In genomic region chr3:52454235-52454937, GRCh38 we compare ENCODE assay signal across 8 cellular contexts. TPM values are rescaled to one million over a fixed set of nuclear protein-coding genes. Genes with fewer than 3 reads are reported as not detected.
A peak's percentile ranks its signal among the peaks of the same experiment; 100 is the strongest.
DNase-seq lines count a peak whose midpoint lies in the region; FAIRE-seq and TF ChIP-seq lines count a peak whose summit lies in the region.

No MANE protein-coding gene starts in this region.

- H3K27me3 Mint-ChIP-seq in astrocyte (ENCODE audit: low read depth, unreplicated experiment), result no peaks in the 10 kb centered on the region

- peaks cover 27% of the 10 kb centered on the region for H3K4me1 ChIP-seq in astrocyte (ENCODE audit: insufficient read depth, low read length)
- peaks cover 11% of the 10 kb centered on the region for H3K4me1 ChIP-seq in mesendoderm (ENCODE audit: control insufficient read depth, low read depth, low read length)
- peaks cover 13 to 33% (median 20%) of the 10 kb centered on the region in 4 donors for H3K4me1 ChIP-seq in transverse colon

- peak overlapping the region; percentile 59 for H3K27ac Mint-ChIP-seq in astrocyte (ENCODE audit: unreplicated experiment)

- H3K79me2 ChIP-seq in astrocyte (ENCODE audit: insufficient read depth, low read length) (peaks cover 39% of the 10 kb centered on the region), mesendoderm (ENCODE audit: control insufficient read depth, insufficient read depth, low read length) (peaks cover 18% of the 10 kb centered on the region)

- TF ChIP-seq CTCF in astrocyte (IDR thresholded peaks at IDR 0.05; ENCODE audit: insufficient read depth, low read depth, low read length) (no peak), transverse colon (IDR thresholded peaks at IDR 0.05) (no peak)

- H2AFZ ChIP-seq in astrocyte (ENCODE audit: low read depth, low read length), result no peak overlapping the region

- peaks cover 8% of the 10 kb centered on the region for H3K36me3 Mint-ChIP-seq in astrocyte (ENCODE audit: low read depth, unreplicated experiment)

- no CpG with 5 or more reads among the region's 8 CpGs for WGBS in mesendoderm (ENCODE audit: extremely low coverage, insufficient coverage, low lambda C conversion rate)
- 0 to 48% methylated on average over 1 to 8 of the region's 8 CpGs for WGBS in transverse colon (ENCODE audit: low coverage in 1 of 2), 2 donors

- H3K27ac ChIP-seq in astrocyte (ENCODE audit: low read depth, low read length) (no peak overlapping the region), mesendoderm (ENCODE audit: low read depth, low read length) (no peak overlapping the region), transverse colon (peak overlapping the region; percentile 88 to 92 (median 90))

- no peak overlapping the region for H2BK120ac ChIP-seq in mesendoderm (ENCODE audit: low read depth, low read length)

- peak overlapping the region; percentile 88 for H3K56ac ChIP-seq in mesendoderm (ENCODE audit: low read length)

- H2BK15ac ChIP-seq in mesendoderm (replicated peaks; ENCODE audit: low read depth), result no peak overlapping the region

- H3K36me3 ChIP-seq in astrocyte (ENCODE audit: insufficient read depth, low read length) (peaks cover 18% of the 10 kb centered on the region), mesendoderm (ENCODE audit: control insufficient read depth, insufficient read depth, low read length) (peaks cover 2% of the 10 kb centered on the region), transverse colon (peaks cover 0 to 12% (median 0%) of the 10 kb centered on the region in 4 donors)

- H2AK5ac ChIP-seq in mesendoderm (ENCODE audit: low read length), result no peak overlapping the region

- H3K4ac ChIP-seq in mesendoderm (ENCODE audit: low read depth, low read length), result no peak overlapping the region

- no peak for FAIRE-seq in astrocyte (lab: Jason Lieb, UNC)

- no peaks in the 10 kb centered on the region for H3K9me3 Mint-ChIP-seq in astrocyte (ENCODE audit: unreplicated experiment)

- H4K8ac ChIP-seq in mesendoderm (ENCODE audit: low read depth, low read length), result no peak overlapping the region

- H4K20me1 ChIP-seq in astrocyte (ENCODE audit: insufficient read depth, low read length), result peaks cover 31% of the 10 kb centered on the region

- no peaks in the 10 kb centered on the region for H3K9me3 ChIP-seq in astrocyte (ENCODE audit: insufficient read depth, low read depth, low read length)
- H3K9me3 ChIP-seq in transverse colon, result no peaks in the 10 kb centered on the region

- no peak for TF ChIP-seq EP300 in transverse colon (IDR thresholded peaks at IDR 0.05; ENCODE audit: low read depth)

- H3K79me1 ChIP-seq in mesendoderm (ENCODE audit: low read length), result peaks cover 20% of the 10 kb centered on the region

- H3K9ac ChIP-seq in astrocyte (ENCODE audit: low read length) (peak overlapping the region; percentile 91), mesendoderm (ENCODE audit: low read length) (no peak overlapping the region)

- H3K27me3 ChIP-seq in astrocyte (ENCODE audit: insufficient read depth, low read length) (no peaks in the 10 kb centered on the region), mesendoderm (ENCODE audit: insufficient read depth, low read length, poor library complexity) (no peaks in the 10 kb centered on the region), transverse colon (no peaks in the 10 kb centered on the region)

- H3K4me3 ChIP-seq in astrocyte (ENCODE audit: insufficient read depth, low read depth, low read length) (no peak overlapping the region), mesendoderm (ENCODE audit: low read length) (no peak overlapping the region), transverse colon (peak overlapping the region in 3 of 4 donors; percentile 86 to 98 (median 91))

- H3K4me2 ChIP-seq in astrocyte (ENCODE audit: low read length), result peak overlapping the region; percentile 98
- H3K4me2 ChIP-seq in mesendoderm (ENCODE audit: low read length), result no peak overlapping the region

- H4K5ac ChIP-seq in mesendoderm (ENCODE audit: low read length), result peak overlapping the region; percentile 97

- peaks cover 19% of the 10 kb centered on the region for H3K4me1 Mint-ChIP-seq in astrocyte (ENCODE audit: low read depth, unreplicated experiment)

- no peak for TF ChIP-seq POLR2A in transverse colon (IDR thresholded peaks at IDR 0.05)

- peak; percentile 73 for DNase-seq in activated CD8-positive, alpha-beta memory T cell treated with anti-CD3 and anti-CD28 coated beads for 24 hours
- DNase-seq in activated CD8-positive, alpha-beta memory T cell treated with anti-CD3 and anti-CD28 coated beads, Interleukin-2, amount 50 U/mL, for 4 hours, result no peak
- DNase-seq in astrocyte (ENCODE audit: low read depth) (no peak), mesendoderm (no peak), transverse colon (no peak), DMS153 (lab: John Stamatoyannopoulos, UW) (no peak), NCI-H2196 (lab: John Stamatoyannopoulos, UW; ENCODE audit: unreplicated experiment) (no peak), NCI-H345 treated with DMSO at 0.1 percent for 48 hours (lab: John Stamatoyannopoulos, UW; ENCODE audit: unreplicated experiment) (no peak)

- H3K4me3 Mint-ChIP-seq in astrocyte (ENCODE audit: unreplicated experiment), result peak overlapping the region; percentile 89

- H3K23ac ChIP-seq in mesendoderm (ENCODE audit: low read length), result no peak overlapping the region

- in situ Hi-C loops in transverse colon (cut with MboI; ENCODE audit: low pct_ligation_motif_present in 1 of 4, low pct_unique_long_range_greater_than_20kb in 1 of 4, low sequenced_read_pairs in 3 of 4), result no loop called here

- H3K18ac ChIP-seq in mesendoderm (ENCODE audit: low read length), result no peak overlapping the region

- no peak overlapping the region for H2BK5ac ChIP-seq in mesendoderm (ENCODE audit: low read length)

- intact Hi-C loops in transverse colon (cut with DNase I; ENCODE audit: low total_unique reads), result no loop called here

RNA-seq across cellular contexts. Expression of gene TNNC1, which starts 0.5 kb away (rescaled TPM):
- total RNA-seq in astrocyte, result 5.4 and 12.4 TPM in 2 replicates
- 6.0 TPM for polyA plus RNA-seq in mesendoderm (2013, experiment 1 of 2)
- polyA plus RNA-seq in mesendoderm (2013, experiment 2 of 2), result 6.5 TPM
- 10 to 100 TPM in 1 of 4 donors, 1 to 10 TPM in 1, not detected in 2; 7.1 to 10.4 TPM for total RNA-seq in transverse colon

RNA-seq across cellular contexts. Expression of gene NISCH, which starts 1.0 kb away (rescaled TPM):
- total RNA-seq in astrocyte, result 118 TPM in 2 replicates
- 28.4 TPM for polyA plus RNA-seq in mesendoderm (2013, experiment 1 of 2)
- 29.0 TPM for polyA plus RNA-seq in mesendoderm (2013, experiment 2 of 2)
- total RNA-seq in transverse colon, result 100 to 1,000 TPM in 2 of 4 donors, 10 to 100 TPM in 2; 72.0 to 137 (median 98.6) TPM

RNA-seq across cellular contexts. Expression of gene SEMA3G, which starts 9.5 kb away (rescaled TPM):
- total RNA-seq in astrocyte, result 0.09 and 0.26 TPM in 2 replicates
- polyA plus RNA-seq in mesendoderm (2013, experiment 1 of 2), result 0.56 TPM
- polyA plus RNA-seq in mesendoderm (2013, experiment 2 of 2), result 0.62 TPM
- total RNA-seq in transverse colon, result 10 to 100 TPM in 1 of 4 donors, 1 to 10 TPM in 3; 1.2 to 21.7 (median 2.3) TPM

RNA-seq across cellular contexts. Expression of gene STAB1, which starts 40.8 kb away (rescaled TPM):
- total RNA-seq in astrocyte (0.39 TPM in 1 of 2 replicates, not detected in the other), transverse colon (100 to 1,000 TPM in 1 of 4 donors, 10 to 100 TPM in 3; 42.6 to 152 (median 70.3) TPM)
- 0.21 TPM for polyA plus RNA-seq in mesendoderm (2013, experiment 1 of 2)
- 0.32 TPM for polyA plus RNA-seq in mesendoderm (2013, experiment 2 of 2)

RNA-seq across cellular contexts. Expression of gene PHF7, which starts 43.9 kb away (rescaled TPM):
- total RNA-seq in astrocyte, result 3.9 and 4.8 TPM in 2 replicates
- 4.9 TPM for polyA plus RNA-seq in mesendoderm (2013, experiment 1 of 2)
- polyA plus RNA-seq in mesendoderm (2013, experiment 2 of 2), result 4.9 TPM
- total RNA-seq in transverse colon, result 10 to 100 TPM in 3 of 4 donors, 1 to 10 TPM in 1; 6.0 to 24.2 (median 16.4) TPM

Comparison
In these comparisons a context has a peak if more than half of its experiments do, and no peak if none do; other contexts are left out.
1. H3K27ac ChIP-seq: peak in transverse colon (4 of 4); none in astrocyte (single experiment) and mesendoderm (single experiment).
2. H3K4me3 ChIP-seq: peak in transverse colon (3 of 4); none in astrocyte (single experiment) and mesendoderm (single experiment).